Comparison of ENCODE assay signal across 11 cellular contexts in genomic region chr1:34792868-34793727, GRCh38. TPM values are rescaled to one million over a fixed set of nuclear protein-coding genes. Genes with fewer than 3 reads are reported as not detected.
DNase-seq lines count a peak whose midpoint lies in the region; ATAC-seq and TF ChIP-seq lines count a peak whose summit lies in the region.
"Had no signal": no experiment of that assay in that cellular context is flagged by ENCODE, and none has a peak within 500 bp of the region (broad histone marks: within the 10 kb centered on the region; RNA-seq: fewer than 3 reads in every experiment).

GJA4 (plus strand) TSS chr1:34792999; CDS start chr1:34794214, 1,215 bp downstream.

- H3K4me1 ChIP-seq in ectodermal cell (ENCODE audit: control insufficient read depth, insufficient read depth, low read length) (peaks cover 3% of the 10 kb centered on the region), lung (ENCODE audit: control insufficient read depth in 2 of 2, insufficient read depth in 2 of 2, low read length in 2 of 2) (peaks cover 0 to 6% of the 10 kb centered on the region in 2 donors), stomach (peaks cover 9 to 19% (median 10%) of the 10 kb centered on the region in 4 donors)

- intact Hi-C loops in activated B cell treated with CpG ODN at 0.5 μM for 24 hours (cut with micrococcal nuclease): no loop called here
- intact Hi-C loops in stomach (cut with DNase I; ENCODE audit: low total_unique reads): loop anchor here (5.0 kb wide), 1 partner anchor 54 kb away; no protein-coding TSS in a partner anchor

- H3K4me3 Mint-ChIP-seq in activated B cell treated with CpG ODN at 0.5 μM for 24 hours: peak within 1 kb of the TSS; percentile 42

- no peak for DNase-seq in activated B cell treated with CpG ODN at 0.5 μM for 24 hours
- DNase-seq in lung (ENCODE audit: low spot score): no peak
- no peak for DNase-seq in stomach
- DNase-seq in NCI-H1092 (lab: John Stamatoyannopoulos, UW): no peak
- DNase-seq in effector CD8-positive, alpha-beta T cell (lab: John Stamatoyannopoulos, UW): no peak
- DNase-seq in cerebellum (ENCODE audit: low spot score): no peak
- DNase-seq: central memory CD4-positive, alpha-beta T cell; NCI-H524; stimulated activated naive CD4-positive, alpha-beta T cell treated with Interleukin-2 at 50 U/mL for 16 hours had no signal

- TF ChIP-seq POLR2A in stomach (IDR thresholded peaks at IDR 0.05): no peak

- TF ChIP-seq CTCF in activated B cell treated with CpG ODN at 0.5 μM for 24 hours (IDR thresholded peaks at IDR 0.05) (no peak), lung (IDR thresholded peaks at IDR 0.05; ENCODE audit: control extremely low read depth, extremely low read depth) (no peak), stomach (IDR thresholded peaks at IDR 0.05) (no peak)

- peaks cover 28% of the 10 kb centered on the region for H3K4me1 Mint-ChIP-seq in activated B cell treated with CpG ODN at 0.5 μM for 24 hours

- no peak within 1 kb of the TSS for H3K27ac Mint-ChIP-seq in activated B cell treated with CpG ODN at 0.5 μM for 24 hours

- H3K27ac ChIP-seq in ectodermal cell (ENCODE audit: insufficient read depth, low read depth, low read length, poor library complexity, severe bottlenecking) (no peak within 1 kb of the TSS), lung (ENCODE audit: low read depth in 1 of 2, low read length in 1 of 2) (peak within 1 kb of the TSS; percentile 27 to 63), stomach (peak within 1 kb of the TSS; percentile 0 to 59 (median 52))

- no peaks in the 10 kb centered on the region for H3K36me3 ChIP-seq in ectodermal cell (ENCODE audit: control insufficient read depth, insufficient read depth, low read length)
- peaks cover 0 to 2% of the 10 kb centered on the region in 2 donors for H3K36me3 ChIP-seq in lung (ENCODE audit: control insufficient read depth in 2 of 2, insufficient read depth in 2 of 2, low read length in 2 of 2)
- peaks cover 0 to 28% (median 5%) of the 10 kb centered on the region in 4 donors for H3K36me3 ChIP-seq in stomach

- H3K4me3 ChIP-seq in ectodermal cell (ENCODE audit: insufficient read depth, low read depth, low read length) (peak within 1 kb of the TSS; percentile 14), lung (peak within 1 kb of the TSS; percentile 25), stomach (peak within 1 kb of the TSS; percentile 14 to 48 (median 36))

- no peak for TF ChIP-seq EP300 in stomach (IDR thresholded peaks at IDR 0.05)

- ATAC-seq in activated B cell treated with CpG ODN at 0.5 μM for 24 hours (ENCODE audit: low read depth) (no peak), lung (ENCODE audit: insufficient read depth, low FRiP score) (no peak), HG03571 (IDR thresholded peaks at IDR 0.05; ENCODE audit: unreplicated experiment) (no peak)

- CTCF ChIA-PET in activated B cell treated with CpG ODN at 0.5 μM for 24 hours (lab: Charles Lee): no interaction called here

- 13 to 15% methylated on average over 36 to 45 of the region's 45 CpGs for WGBS in ectodermal cell, 2 experiments
- 9 to 13% methylated on average over 32 to 45 of the region's 45 CpGs for WGBS in lung, 2 donors
- WGBS in stomach, 5 donors: 6 to 15% (median 9%) methylated on average over 27 to 45 of the region's 45 CpGs

- H3K36me3 Mint-ChIP-seq in activated B cell treated with CpG ODN at 0.5 μM for 24 hours (ENCODE audit: low read depth): no peaks in the 10 kb centered on the region

- H3K27me3 ChIP-seq in ectodermal cell (ENCODE audit: control insufficient read depth, insufficient read depth, low read length, poor library complexity, severe bottlenecking) (peaks cover 22% of the 10 kb centered on the region), lung (ENCODE audit: control insufficient read depth, insufficient read depth) (no peaks in the 10 kb centered on the region), stomach (peaks cover 6 to 47% (median 14%) of the 10 kb centered on the region in 3 donors)

- no peaks in the 10 kb centered on the region for H3K9me3 Mint-ChIP-seq in activated B cell treated with CpG ODN at 0.5 μM for 24 hours

- POLR2A ChIA-PET in activated B cell treated with CpG ODN at 0.5 μM for 24 hours (lab: Charles Lee): no interaction called here

- peaks cover 31% of the 10 kb centered on the region for H3K27me3 Mint-ChIP-seq in activated B cell treated with CpG ODN at 0.5 μM for 24 hours

- no peaks in the 10 kb centered on the region for H3K9me3 ChIP-seq in ectodermal cell (ENCODE audit: control insufficient read depth, low read length)
- no peaks in the 10 kb centered on the region for H3K9me3 ChIP-seq in lung (ENCODE audit: control insufficient read depth in 2 of 2, insufficient read depth in 1 of 2, low read length in 1 of 2)
- H3K9me3 ChIP-seq in stomach: no peaks in the 10 kb centered on the region

RNA-seq across cellular contexts. Expression of gene GJA4, which starts in this region (rescaled TPM):
- total RNA-seq in activated B cell treated with CpG ODN at 0.5 μM for 24 hours (not detected in 2 replicates), lung (10 to 100 TPM; 22.6 to 28.9 TPM), stomach (1 to 10 TPM in 3 of 5 donors, not detected in 2; 1.7 to 4.8 (median 2.3) TPM), cerebellum (3.8 TPM)
- not detected for polyA plus RNA-seq in ectodermal cell (2013, experiment 1 of 4)
- polyA plus RNA-seq in ectodermal cell (2013, experiment 2 of 4): not detected
- polyA plus RNA-seq in ectodermal cell (2013, experiment 3 of 4): not detected
- 0.20 TPM for polyA plus RNA-seq in ectodermal cell (2013, experiment 4 of 4)
- polyA plus RNA-seq in lung (10 to 100 TPM in 1 of 2 donors, 1 to 10 TPM in 1; 6.4 to 16.1 TPM), stomach (1 to 10 TPM; 2.2 to 2.9 (median 2.6) TPM)
